ENCODE assay signal across 27 cellular contexts in genomic region chr5:14712666-14713065, GRCh38. TPM values are rescaled to one million over a fixed set of nuclear protein-coding genes. Genes with fewer than 3 reads are reported as not detected.
A peak's percentile ranks its signal among the peaks of the same experiment; 100 is the strongest.
DNase-seq lines count a peak whose midpoint lies in the region; ATAC-seq and TF ChIP-seq lines count a peak whose summit lies in the region.
"Had no signal": no experiment of that assay in that cellular context is flagged by ENCODE, and none has a peak within 500 bp of the region (broad histone marks: within the 10 kb centered on the region; RNA-seq: fewer than 3 reads in every experiment).

No MANE protein-coding gene starts in this region.

- no peaks in the 10 kb centered on the region for H3K9me3 Mint-ChIP-seq in activated CD8-positive, alpha-beta T cell treated with anti-CD3 and anti-CD28 coated beads, Interleukin-2, amount 10 ng/mL, durations not matched to agents 7 days and 5 days (ENCODE audit: insufficient read depth)
- no peaks in the 10 kb centered on the region for H3K9me3 Mint-ChIP-seq in activated CD8-positive, alpha-beta T cell treated with anti-CD3 and anti-CD28 coated beads for 36 hours
- H3K9me3 Mint-ChIP-seq in stimulated activated naive CD8-positive, alpha-beta T cell treated with anti-CD3 and anti-CD28 coated beads, Interleukin-15, amount 100 ng/mL, for 72 hours: no peaks in the 10 kb centered on the region
- no peaks in the 10 kb centered on the region for H3K9me3 Mint-ChIP-seq in effector memory CD8-positive, alpha-beta T cell
- H3K9me3 Mint-ChIP-seq in stimulated activated naive B cell treated with anti-CD40 and anti-IgM and Interleukin-4, amounts not matched to agents 10 μg/mL and 1 μg/mL and 100 μg/mL, for 72 hours: no peaks in the 10 kb centered on the region
- H3K9me3 Mint-ChIP-seq: dendritic cell treated with granulocyte-macrophage colony-stimulating factor and Interleukin-4, amounts not matched to agents 40 ng/mL and 50 ng/mL, for 4 days had no signal

- POLR2A ChIA-PET in activated CD8-positive, alpha-beta T cell treated with anti-CD3 and anti-CD28 coated beads, Interleukin-2, amount 10 ng/mL, durations not matched to agents 7 days and 5 days (lab: Charles Lee): no interaction called here
- POLR2A ChIA-PET in activated CD8-positive, alpha-beta T cell treated with anti-CD3 and anti-CD28 coated beads for 36 hours (lab: Charles Lee): interaction anchor here (1.0 kb wide), 2 partner anchors 9 to 157 kb away, joined by 3 read pairs; no protein-coding TSS in a partner anchor

- H3K36me3 Mint-ChIP-seq in activated CD8-positive, alpha-beta T cell treated with anti-CD3 and anti-CD28 coated beads, Interleukin-2, amount 10 ng/mL, durations not matched to agents 7 days and 5 days (ENCODE audit: low read depth): peaks cover 74% of the 10 kb centered on the region
- H3K36me3 Mint-ChIP-seq in activated CD8-positive, alpha-beta T cell treated with anti-CD3 and anti-CD28 coated beads for 36 hours (ENCODE audit: low read depth): peaks cover 67% of the 10 kb centered on the region
- H3K36me3 Mint-ChIP-seq in effector memory CD8-positive, alpha-beta T cell (ENCODE audit: insufficient read depth): peaks cover 58% of the 10 kb centered on the region
- peaks cover 46 to 67% of the 10 kb centered on the region in 2 donors for H3K36me3 Mint-ChIP-seq in stimulated activated naive B cell treated with anti-CD40 and anti-IgM and Interleukin-4, amounts not matched to agents 10 μg/mL and 1 μg/mL and 100 μg/mL, for 72 hours

- intact Hi-C loops in activated CD8-positive, alpha-beta T cell treated with anti-CD3 and anti-CD28 coated beads for 36 hours (cut with micrococcal nuclease): no loop called here

- no peak overlapping the region for H3K4me3 Mint-ChIP-seq in activated CD8-positive, alpha-beta T cell treated with anti-CD3 and anti-CD28 coated beads, Interleukin-2, amount 10 ng/mL, durations not matched to agents 7 days and 5 days
- no peak overlapping the region for H3K4me3 Mint-ChIP-seq in activated CD8-positive, alpha-beta T cell treated with anti-CD3 and anti-CD28 coated beads for 36 hours
- H3K4me3 Mint-ChIP-seq in stimulated activated naive CD8-positive, alpha-beta T cell treated with anti-CD3 and anti-CD28 coated beads, Interleukin-15, amount 100 ng/mL, for 72 hours: no peak overlapping the region
- H3K4me3 Mint-ChIP-seq in effector memory CD8-positive, alpha-beta T cell: no peak overlapping the region
- H3K4me3 Mint-ChIP-seq in stimulated activated naive B cell treated with anti-CD40 and anti-IgM and Interleukin-4, amounts not matched to agents 10 μg/mL and 1 μg/mL and 100 μg/mL, for 72 hours: no peak overlapping the region
- H3K4me3 Mint-ChIP-seq: dendritic cell treated with granulocyte-macrophage colony-stimulating factor and Interleukin-4, amounts not matched to agents 40 ng/mL and 50 ng/mL, for 4 days; nephron had no signal

- CTCF ChIA-PET in activated CD8-positive, alpha-beta T cell treated with anti-CD3 and anti-CD28 coated beads, Interleukin-2, amount 10 ng/mL, durations not matched to agents 7 days and 5 days (lab: Charles Lee): interaction anchor here (0.9 to 2.0 kb wide), 2 partner anchors 15 to 27 kb away, joined by 3 to 9 read pairs; no protein-coding TSS in a partner anchor
- CTCF ChIA-PET in activated CD8-positive, alpha-beta T cell treated with anti-CD3 and anti-CD28 coated beads for 36 hours (lab: Charles Lee): interaction anchor here (1.6 to 1.8 kb wide), 2 partner anchors 9 to 14 kb away, joined by 3 to 9 read pairs; no protein-coding TSS in a partner anchor

- no peak for TF ChIP-seq CTCF in activated CD8-positive, alpha-beta T cell treated with anti-CD3 and anti-CD28 coated beads for 36 hours (IDR thresholded peaks at IDR 0.05)

- H3K27ac Mint-ChIP-seq in activated CD8-positive, alpha-beta T cell treated with anti-CD3 and anti-CD28 coated beads, Interleukin-2, amount 10 ng/mL, durations not matched to agents 7 days and 5 days: peak overlapping the region; percentile 54
- no peak overlapping the region for H3K27ac Mint-ChIP-seq in activated CD8-positive, alpha-beta T cell treated with anti-CD3 and anti-CD28 coated beads for 36 hours
- peak overlapping the region; percentile 85 to 93 for H3K27ac Mint-ChIP-seq in stimulated activated naive CD8-positive, alpha-beta T cell treated with anti-CD3 and anti-CD28 coated beads, Interleukin-15, amount 100 ng/mL, for 72 hours
- H3K27ac Mint-ChIP-seq in effector memory CD8-positive, alpha-beta T cell: peak overlapping the region; percentile 74 to 87
- peak overlapping the region; percentile 44 for H3K27ac Mint-ChIP-seq in stimulated activated naive B cell treated with anti-CD40 and anti-IgM and Interleukin-4, amounts not matched to agents 10 μg/mL and 1 μg/mL and 100 μg/mL, for 72 hours
- H3K27ac Mint-ChIP-seq: dendritic cell treated with granulocyte-macrophage colony-stimulating factor and Interleukin-4, amounts not matched to agents 40 ng/mL and 50 ng/mL, for 4 days; nephron had no signal

- no peak for DNase-seq in activated CD8-positive, alpha-beta T cell treated with anti-CD3 and anti-CD28 coated beads, Interleukin-2, amount 10 ng/mL, durations not matched to agents 7 days and 5 days
- no peak for DNase-seq in activated CD8-positive, alpha-beta T cell treated with anti-CD3 and anti-CD28 coated beads for 36 hours
- no peak for DNase-seq in stimulated activated naive CD8-positive, alpha-beta T cell treated with anti-CD3 and anti-CD28 coated beads, Interleukin-15, amount 100 ng/mL, for 72 hours
- no peak for DNase-seq in stimulated activated naive CD8-positive, alpha-beta T cell treated with anti-CD3 and anti-CD28 coated beads, Interleukin-15, Interleukin-2, amounts not matched to agents 100 U/mL and 50 U/mL, for 24 hours
- no peak for DNase-seq in effector memory CD8-positive, alpha-beta T cell
- no peak for DNase-seq in stimulated activated naive B cell treated with anti-CD40 and anti-IgM and Interleukin-4, amounts not matched to agents 10 μg/mL and 1 μg/mL and 100 μg/mL, for 72 hours
- DNase-seq in RPMI8226: no peak
- DNase-seq: activated gamma-delta T cell treated with Interleukin-2 at 50 U/mL for 16 hours; aorta; COR-L47; DMS79 treated with DMSO at 0.1 percent for 48 hours; esophagus squamous epithelium; foreskin melanocyte; heart right ventricle; kidney glomerular epithelial cell; midbrain; NCI-H1092; NCI-H187 treated with DMSO at 0.1 percent for 48 hours; NCI-H524; ovary; retina; stimulated activated CD4-positive, alpha-beta T cell treated with anti-CD3 and anti-CD28 coated beads, Interleukin-1b, Interleukin-23, amount 100 ng/mL, for 48 hours; upper lobe of left lung had no signal

- H3K27me3 Mint-ChIP-seq in activated CD8-positive, alpha-beta T cell treated with anti-CD3 and anti-CD28 coated beads, Interleukin-2, amount 10 ng/mL, durations not matched to agents 7 days and 5 days (ENCODE audit: low read depth): no peaks in the 10 kb centered on the region
- H3K27me3 Mint-ChIP-seq in activated CD8-positive, alpha-beta T cell treated with anti-CD3 and anti-CD28 coated beads for 36 hours: no peaks in the 10 kb centered on the region
- H3K27me3 Mint-ChIP-seq in stimulated activated naive CD8-positive, alpha-beta T cell treated with anti-CD3 and anti-CD28 coated beads, Interleukin-15, amount 100 ng/mL, for 72 hours: no peaks in the 10 kb centered on the region
- no peaks in the 10 kb centered on the region for H3K27me3 Mint-ChIP-seq in effector memory CD8-positive, alpha-beta T cell
- no peaks in the 10 kb centered on the region for H3K27me3 Mint-ChIP-seq in stimulated activated naive B cell treated with anti-CD40 and anti-IgM and Interleukin-4, amounts not matched to agents 10 μg/mL and 1 μg/mL and 100 μg/mL, for 72 hours
- H3K27me3 Mint-ChIP-seq: dendritic cell treated with granulocyte-macrophage colony-stimulating factor and Interleukin-4, amounts not matched to agents 40 ng/mL and 50 ng/mL, for 4 days had no signal

- no peak for ATAC-seq in activated CD8-positive, alpha-beta T cell treated with anti-CD3 and anti-CD28 coated beads, Interleukin-2, amount 10 ng/mL, durations not matched to agents 7 days and 5 days
- ATAC-seq in activated CD8-positive, alpha-beta T cell treated with anti-CD3 and anti-CD28 coated beads for 36 hours: no peak
- ATAC-seq in stimulated activated naive CD8-positive, alpha-beta T cell treated with anti-CD3 and anti-CD28 coated beads, Interleukin-15, amount 100 ng/mL, for 72 hours: no peak
- ATAC-seq in stimulated activated naive CD8-positive, alpha-beta T cell treated with anti-CD3 and anti-CD28 coated beads, Interleukin-15, Interleukin-2, amounts not matched to agents 100 U/mL and 50 U/mL, for 24 hours: no peak
- no peak for ATAC-seq in effector memory CD8-positive, alpha-beta T cell (replicated peaks)
- no peak for ATAC-seq in stimulated activated naive B cell treated with anti-CD40 and anti-IgM and Interleukin-4, amounts not matched to agents 10 μg/mL and 1 μg/mL and 100 μg/mL, for 72 hours (replicated peaks)
- no peak for ATAC-seq in HG03045 (IDR thresholded peaks at IDR 0.05; ENCODE audit: unreplicated experiment)
- ATAC-seq: Panc1 had no signal

- peaks cover 26% of the 10 kb centered on the region for H3K4me1 Mint-ChIP-seq in activated CD8-positive, alpha-beta T cell treated with anti-CD3 and anti-CD28 coated beads, Interleukin-2, amount 10 ng/mL, durations not matched to agents 7 days and 5 days (ENCODE audit: low read depth)
- peaks cover 18% of the 10 kb centered on the region for H3K4me1 Mint-ChIP-seq in activated CD8-positive, alpha-beta T cell treated with anti-CD3 and anti-CD28 coated beads for 36 hours (ENCODE audit: low read depth)
- peaks cover 28% of the 10 kb centered on the region for H3K4me1 Mint-ChIP-seq in stimulated activated naive CD8-positive, alpha-beta T cell treated with anti-CD3 and anti-CD28 coated beads, Interleukin-15, amount 100 ng/mL, for 72 hours
- peaks cover 19 to 30% of the 10 kb centered on the region in 2 donors for H3K4me1 Mint-ChIP-seq in effector memory CD8-positive, alpha-beta T cell (ENCODE audit: low read depth in 2 of 2)
- H3K4me1 Mint-ChIP-seq in stimulated activated naive B cell treated with anti-CD40 and anti-IgM and Interleukin-4, amounts not matched to agents 10 μg/mL and 1 μg/mL and 100 μg/mL, for 72 hours: no peaks in the 10 kb centered on the region

RNA-seq across cellular contexts. Expression of gene OTULIN, which starts 48.1 kb away (rescaled TPM):
- 10 to 100 TPM; 71.2 to 80.7 TPM for total RNA-seq in activated CD8-positive, alpha-beta T cell treated with anti-CD3 and anti-CD28 coated beads, Interleukin-2, amount 10 ng/mL, durations not matched to agents 7 days and 5 days
- total RNA-seq in activated CD8-positive, alpha-beta T cell treated with anti-CD3 and anti-CD28 coated beads for 36 hours: 10 to 100 TPM; 59.6 to 60.5 TPM
